8 cellular contexts compared by ENCODE assay signal in the genomic region with DNA sequence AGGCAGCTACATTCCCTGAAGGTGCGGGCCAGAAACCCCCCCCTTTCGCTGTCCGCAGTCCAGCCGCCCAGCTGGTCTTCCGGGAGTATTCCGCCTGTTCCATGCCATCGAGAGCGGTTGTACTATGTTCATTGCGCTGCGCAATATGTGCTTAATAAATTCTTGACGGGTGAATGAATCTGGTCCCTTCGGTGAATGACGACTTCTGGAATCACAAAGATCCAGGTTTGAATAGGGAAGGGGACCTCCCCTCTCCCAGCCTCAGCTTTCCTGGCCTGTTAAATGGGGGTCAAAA. TPM values are rescaled to one million over a fixed set of nuclear protein-coding genes. Genes with fewer than 3 reads are reported as not detected.
DNase-seq lines count a peak whose midpoint lies in the region; ATAC-seq, FAIRE-seq and TF ChIP-seq lines count a peak whose summit lies in the region.

No MANE protein-coding gene starts in this region.

- DNase-seq in HCT116 (ENCODE audit: low read depth, low spot score) (no peak), activated B cell treated with CpG ODN at 0.5 μM for 24 hours (no peak), glutamatergic neuron (no peak), smooth muscle cell (lab: John Stamatoyannopoulos, UW; ENCODE audit: unreplicated experiment) (no peak), GM12892 (ENCODE audit: insufficient read length) (no peak), NCI-H1436 (lab: John Stamatoyannopoulos, UW) (no peak)
- DNase-seq in stimulated activated CD4-positive, alpha-beta T cell treated with anti-CD3 and anti-CD28 coated beads, Interleukin-15, amount 100 ng/mL, for 24 hours: no peak

- 40% methylated on average over 13 of the region's 13 CpGs for WGBS in smooth muscle cell (ENCODE audit: low lambda C conversion rate)

- H3K36me3 Mint-ChIP-seq in activated B cell treated with CpG ODN at 0.5 μM for 24 hours (ENCODE audit: low read depth): peaks cover 7% of the 10 kb centered on the region
- no peaks in the 10 kb centered on the region for H3K36me3 Mint-ChIP-seq in glutamatergic neuron (ENCODE audit: unreplicated experiment)

- TF ChIP-seq POLR2A in HCT116 (IDR thresholded peaks at IDR 0.05; ENCODE audit: borderline replicate concordance, extremely low read depth, insufficient read depth, insufficient read length) (no peak), GM12892 (IDR thresholded peaks at IDR 0.05; ENCODE audit: low read depth, low read length) (no peak)

- peaks cover 9% of the 10 kb centered on the region for H3F3A ChIP-seq in smooth muscle cell (ENCODE audit: low read depth)

- H3K27me3 Mint-ChIP-seq in activated B cell treated with CpG ODN at 0.5 μM for 24 hours: no peaks in the 10 kb centered on the region
- H3K27me3 Mint-ChIP-seq in glutamatergic neuron (ENCODE audit: unreplicated experiment): peaks cover 8% of the 10 kb centered on the region

- H3K4me2 ChIP-seq in HCT116 (ENCODE audit: low read length): peak overlapping the region; percentile 72
- peak overlapping the region; percentile 73 for H3K4me2 ChIP-seq in smooth muscle cell

- H3K4me1 ChIP-seq in HCT116 (ENCODE audit: control insufficient read depth in 1 of 2, insufficient read depth in 2 of 2, low read length in 2 of 2) (peaks cover 23 to 34% of the 10 kb centered on the region in 2 experiments), smooth muscle cell (ENCODE audit: low read depth) (peaks cover 15% of the 10 kb centered on the region)

- no peak for FAIRE-seq in GM12892 (lab: Jason Lieb, UNC)

- peaks cover 33% of the 10 kb centered on the region for H3K4me1 Mint-ChIP-seq in activated B cell treated with CpG ODN at 0.5 μM for 24 hours
- H3K4me1 Mint-ChIP-seq in glutamatergic neuron (ENCODE audit: low read depth, unreplicated experiment): peaks cover 3% of the 10 kb centered on the region

- BruUV-seq in HCT116 (replicated peaks; lab: Mats Ljungman, UMichigan): TSS peak; percentile 89

- POLR2A ChIA-PET in HCT116 (lab: Charles Lee) (no interaction called here), activated B cell treated with CpG ODN at 0.5 μM for 24 hours (lab: Charles Lee) (interaction anchor here (0.6 to 4.1 kb wide), 12 partner anchors 9 to 355 kb away, joined by 3 to 39 read pairs (median 4); a partner anchor contains a TSS)

- intact Hi-C loops in HCT116 (cut with micrococcal nuclease) (loop anchor here (2.0 to 10.0 kb wide), 3 partner anchors 42 to 121 kb away; a partner anchor contains a TSS), activated B cell treated with CpG ODN at 0.5 μM for 24 hours (cut with micrococcal nuclease) (loop anchor here (1.0 to 10.0 kb wide), 11 partner anchors 9 to 396 kb away; a partner anchor contains a TSS)

- H2AFZ ChIP-seq in HCT116 (ENCODE audit: low read depth, low read length, poor library complexity, severe bottlenecking): no peak overlapping the region
- H2AFZ ChIP-seq in smooth muscle cell (ENCODE audit: low read depth): no peak overlapping the region

- ATAC-seq in HCT116 (no peak), activated B cell treated with CpG ODN at 0.5 μM for 24 hours (ENCODE audit: low read depth) (no peak), HG03521 (IDR thresholded peaks at IDR 0.05; ENCODE audit: unreplicated experiment) (no peak)

- H3K27ac ChIP-seq in HCT116 (ENCODE audit: low read depth, low read length): peak overlapping the region; percentile 75
- peak overlapping the region; percentile 62 for H3K27ac ChIP-seq in smooth muscle cell (ENCODE audit: low read depth)

- CTCF ChIA-PET in HCT116 (lab: Charles Lee) (interaction anchor here (0.7 to 1.7 kb wide), 2 partner anchors 13 to 152 kb away, joined by 3 to 5 read pairs; no protein-coding TSS in a partner anchor), activated B cell treated with CpG ODN at 0.5 μM for 24 hours (lab: Charles Lee) (interaction anchor here (1.3 to 2.4 kb wide), 2 partner anchors 42 to 396 kb away, joined by 3 to 8 read pairs; a partner anchor contains a TSS)

- peaks cover 2 to 4% of the 10 kb centered on the region in 2 experiments; a peak in 2 of 4 replicates for H3K36me3 ChIP-seq in HCT116 (ENCODE audit: control insufficient read depth in 1 of 2, insufficient read depth in 2 of 2, low read length in 2 of 2)
- H3K36me3 ChIP-seq in smooth muscle cell (ENCODE audit: low read depth): no peaks in the 10 kb centered on the region

- H3K79me2 ChIP-seq in HCT116 (ENCODE audit: insufficient read depth, low read length): peaks cover 36% of the 10 kb centered on the region
- peaks cover 17% of the 10 kb centered on the region for H3K79me2 ChIP-seq in smooth muscle cell (ENCODE audit: low read depth)

- H4K20me1 ChIP-seq in HCT116 (ENCODE audit: insufficient read depth) (no peaks in the 10 kb centered on the region), smooth muscle cell (ENCODE audit: low read depth) (no peaks in the 10 kb centered on the region)

- no peaks in the 10 kb centered on the region for H3K9me2 ChIP-seq in HCT116 (ENCODE audit: insufficient read depth)

- peak overlapping the region; percentile 60 for H3K9ac ChIP-seq in HCT116 (ENCODE audit: low read length)
- peak overlapping the region; percentile 47 for H3K9ac ChIP-seq in smooth muscle cell (ENCODE audit: low read depth)

- no peaks in the 10 kb centered on the region for H3K9me3 ChIP-seq in HCT116 (ENCODE audit: control insufficient read depth in 1 of 2, insufficient read depth in 1 of 2, low read depth in 1 of 2, low read length in 2 of 2)
- H3K9me3 ChIP-seq in smooth muscle cell (replicated peaks; ENCODE audit: low read depth): no peaks in the 10 kb centered on the region

- RAD21 ChIA-PET in HCT116 (lab: Charles Lee; ENCODE audit: low non-redundant PET in 1 of 2, low total read pairs in 2 of 2, uncharacterized antibody in 2 of 2, unreplicated experiment in 2 of 2): no interaction called here

- peak overlapping the region; percentile 82 for H3K27ac Mint-ChIP-seq in activated B cell treated with CpG ODN at 0.5 μM for 24 hours
- peak overlapping the region; percentile 76 for H3K27ac Mint-ChIP-seq in glutamatergic neuron (ENCODE audit: unreplicated experiment)

- H3K9me3 Mint-ChIP-seq in activated B cell treated with CpG ODN at 0.5 μM for 24 hours (no peaks in the 10 kb centered on the region), glutamatergic neuron (ENCODE audit: unreplicated experiment) (peaks cover 4% of the 10 kb centered on the region)

- TF ChIP-seq RAD21 in HCT116 (IDR thresholded peaks at IDR 0.05; ENCODE audit: low read depth): no peak

- H3K27me3 ChIP-seq in HCT116 (ENCODE audit: insufficient read depth, low read length) (no peaks in the 10 kb centered on the region), smooth muscle cell (ENCODE audit: low read depth) (no peaks in the 10 kb centered on the region)

- TF ChIP-seq CTCF in HCT116 (IDR thresholded peaks at IDR 0.05 in 2 of 3, conservative IDR thresholded peaks at IDR 0.05 in 1 of 3; ENCODE audit: borderline replicate concordance in 1 of 3, insufficient read depth in 1 of 3, low read depth in 2 of 3, low read length in 2 of 3): no peak
- TF ChIP-seq CTCF in activated B cell treated with CpG ODN at 0.5 μM for 24 hours (IDR thresholded peaks at IDR 0.05): no peak
- TF ChIP-seq CTCF in glutamatergic neuron (IDR thresholded peaks at IDR 0.05; ENCODE audit: partially characterized antibody, unreplicated experiment): no peak
- TF ChIP-seq CTCF in smooth muscle cell (IDR thresholded peaks at IDR 0.05; ENCODE audit: borderline replicate concordance, insufficient read depth, poor library complexity, severe bottlenecking): no peak

- H3K4me3 ChIP-seq in HCT116 (replicated peaks in 1 of 2; ENCODE audit: low read depth in 1 of 2, low read length in 2 of 2) (peak overlapping the region; percentile 46 to 54), smooth muscle cell (peak overlapping the region; percentile 31)

- H3K4me3 Mint-ChIP-seq in activated B cell treated with CpG ODN at 0.5 μM for 24 hours (peak overlapping the region; percentile 89), glutamatergic neuron (ENCODE audit: unreplicated experiment) (peak overlapping the region; percentile 77)

RNA-seq across cellular contexts. Expression of a gene that starts 0.8 kb away (rescaled TPM):
- 17.1 TPM for total RNA-seq in HCT116 (2021; ENCODE audit: unreplicated experiment)
- polyA plus RNA-seq in HCT116 (2012): 21.1 and 24.9 TPM in 2 replicates
- total RNA-seq in activated B cell treated with CpG ODN at 0.5 μM for 24 hours: 31.1 and 33.3 TPM in 2 replicates
- 39.8 TPM for total RNA-seq in glutamatergic neuron (ENCODE audit: unreplicated experiment)
- 23.6 and 27.0 TPM in 2 replicates for total RNA-seq in smooth muscle cell
- polyA plus RNA-seq in smooth muscle cell: 35.2 and 40.7 TPM in 2 replicates
- polyA plus RNA-seq in GM12892 (2012; ENCODE audit: missing spikeins): 12.7 TPM

RNA-seq across cellular contexts. Expression of a gene that starts 14.9 kb away (rescaled TPM):
- 13.5 TPM for total RNA-seq in HCT116 (2021; ENCODE audit: unreplicated experiment)
- polyA plus RNA-seq in HCT116 (2012): 8.9 and 9.0 TPM in 2 replicates
- total RNA-seq in activated B cell treated with CpG ODN at 0.5 μM for 24 hours: 7.9 and 8.9 TPM in 2 replicates
- total RNA-seq in glutamatergic neuron (ENCODE audit: unreplicated experiment): 17.6 TPM
- 1.3 and 2.0 TPM in 2 replicates for total RNA-seq in smooth muscle cell
- 5.4 and 9.9 TPM in 2 replicates for polyA plus RNA-seq in smooth muscle cell
- 1.7 TPM for polyA plus RNA-seq in GM12892 (2012; ENCODE audit: missing spikeins)

RNA-seq across cellular contexts. Expression of a gene that starts 29.9 kb away (rescaled TPM):
- 18.8 TPM for total RNA-seq in HCT116 (2021; ENCODE audit: unreplicated experiment)
- polyA plus RNA-seq in HCT116 (2012): 21.7 and 26.3 TPM in 2 replicates
- total RNA-seq in activated B cell treated with CpG ODN at 0.5 μM for 24 hours: 10.6 and 11.6 TPM in 2 replicates
- 41.5 TPM for total RNA-seq in glutamatergic neuron (ENCODE audit: unreplicated experiment)
- 21.3 and 43.6 TPM in 2 replicates for total RNA-seq in smooth muscle cell
- 134 and 143 TPM in 2 replicates for polyA plus RNA-seq in smooth muscle cell
- 3.5 TPM for polyA plus RNA-seq in GM12892 (2012; ENCODE audit: missing spikeins)

RNA-seq across cellular contexts. Expression of a gene that starts 35.8 kb away (rescaled TPM):
- total RNA-seq in HCT116 (2021; ENCODE audit: unreplicated experiment) (41.7 TPM), activated B cell treated with CpG ODN at 0.5 μM for 24 hours (48.8 and 55.8 TPM in 2 replicates), glutamatergic neuron (ENCODE audit: unreplicated experiment) (66.4 TPM), smooth muscle cell (31.4 and 39.6 TPM in 2 replicates)
- polyA plus RNA-seq in HCT116 (2012): 54.2 and 54.4 TPM in 2 replicates
- polyA plus RNA-seq in smooth muscle cell: 38.9 and 49.1 TPM in 2 replicates
- polyA plus RNA-seq in GM12892 (2012; ENCODE audit: missing spikeins): 12.6 TPM

RNA-seq across cellular contexts. Expression of a gene that starts 41.9 kb away (rescaled TPM):
- total RNA-seq in HCT116 (2021; ENCODE audit: unreplicated experiment): 39.4 TPM
- 35.3 and 36.6 TPM in 2 replicates for polyA plus RNA-seq in HCT116 (2012)
- total RNA-seq in activated B cell treated with CpG ODN at 0.5 μM for 24 hours: 97.3 and 117 TPM in 2 replicates
- total RNA-seq in glutamatergic neuron (ENCODE audit: unreplicated experiment): 129 TPM
- total RNA-seq in smooth muscle cell: 10.0 and 13.9 TPM in 2 replicates
- 14.9 and 20.2 TPM in 2 replicates for polyA plus RNA-seq in smooth muscle cell
- 37.8 TPM for polyA plus RNA-seq in GM12892 (2012; ENCODE audit: missing spikeins)
